18 cellular contexts compared by ENCODE assay signal in the genomic region with DNA sequence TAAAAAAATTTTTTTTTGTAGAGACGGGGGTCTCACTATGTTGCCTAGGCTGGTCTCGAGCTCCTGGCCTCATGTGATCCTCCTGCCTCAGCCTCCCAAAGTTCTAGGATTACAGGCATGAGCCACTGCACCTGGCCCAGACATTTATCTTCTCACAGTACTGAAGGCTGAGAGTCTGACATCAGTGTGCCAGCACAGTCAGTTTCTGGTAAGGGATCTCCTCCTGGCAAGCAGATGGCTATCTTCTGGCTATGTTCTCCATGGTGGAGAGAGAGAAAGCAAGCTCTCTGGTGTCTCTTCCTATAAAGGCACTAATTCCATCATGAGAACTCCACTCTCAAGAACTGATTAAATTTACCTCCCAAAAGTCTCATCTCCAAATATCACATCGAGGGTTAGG. TPM values are rescaled to one million over a fixed set of nuclear protein-coding genes. Genes with fewer than 3 reads are reported as not detected.
"Had no signal": no experiment of that assay in that cellular context is flagged by ENCODE, and none has a peak within 500 bp of the region (broad histone marks: within the 10 kb centered on the region; RNA-seq: fewer than 3 reads in every experiment).

No MANE protein-coding gene starts in this region.

- H3K4me3 Mint-ChIP-seq: natural killer cell treated with Interleukin-12 subunit alpha and Interleukin-12 subunit beta and Interleukin-15 and Interleukin-18, amount 100 ng/mL, for 72 hours had no signal

- ATAC-seq: mucosa of descending colon; natural killer cell treated with Interleukin-12 subunit alpha and Interleukin-12 subunit beta and Interleukin-15 and Interleukin-18, amount 100 ng/mL, for 72 hours; right cardiac atrium had no signal

- H3K27ac Mint-ChIP-seq: natural killer cell treated with Interleukin-12 subunit alpha and Interleukin-12 subunit beta and Interleukin-15 and Interleukin-18, amount 100 ng/mL, for 72 hours; progenitor cell of endocrine pancreas had no signal

- DNase-seq: activated CD4-positive, CD25-positive, alpha-beta regulatory T cell; activated naive CD4-positive, alpha-beta T cell treated with anti-CD3 and anti-CD28 coated beads, Interleukin-2, amount 50 U/mL, for 16 hours; activated T-cell treated with anti-CD3 and anti-CD28 coated beads, Interleukin-2, amount 50 U/mL, for 1 hour; adrenal gland; colonic mucosa; esophagus squamous epithelium; foreskin melanocyte; head of caudate nucleus; islet precursor cell; mucosa of descending colon; nucleus accumbens; right cardiac atrium had no signal

- H3K4me3 ChIP-seq: adrenal gland, colonic mucosa, esophagus squamous epithelium, mucosa of descending colon, smooth muscle cell had no signal

- H3K36me3 Mint-ChIP-seq: natural killer cell treated with Interleukin-12 subunit alpha and Interleukin-12 subunit beta and Interleukin-15 and Interleukin-18, amount 100 ng/mL, for 72 hours had no signal

RNA-seq across cellular contexts. Expression of gene C1orf185, which starts 57.8 kb away (rescaled TPM):
- total RNA-seq: adrenal gland; cardiac septum; colonic mucosa; esophagus squamous epithelium; left lobe of liver; mucosa of descending colon; natural killer cell treated with Interleukin-12 subunit alpha and Interleukin-12 subunit beta and Interleukin-15 and Interleukin-18, amount 100 ng/mL, for 72 hours; progenitor cell of endocrine pancreas; right cardiac atrium; smooth muscle cell; urinary bladder had no signal
